Comparison of ENCODE assay signal across 18 cellular contexts in the genomic region with DNA sequence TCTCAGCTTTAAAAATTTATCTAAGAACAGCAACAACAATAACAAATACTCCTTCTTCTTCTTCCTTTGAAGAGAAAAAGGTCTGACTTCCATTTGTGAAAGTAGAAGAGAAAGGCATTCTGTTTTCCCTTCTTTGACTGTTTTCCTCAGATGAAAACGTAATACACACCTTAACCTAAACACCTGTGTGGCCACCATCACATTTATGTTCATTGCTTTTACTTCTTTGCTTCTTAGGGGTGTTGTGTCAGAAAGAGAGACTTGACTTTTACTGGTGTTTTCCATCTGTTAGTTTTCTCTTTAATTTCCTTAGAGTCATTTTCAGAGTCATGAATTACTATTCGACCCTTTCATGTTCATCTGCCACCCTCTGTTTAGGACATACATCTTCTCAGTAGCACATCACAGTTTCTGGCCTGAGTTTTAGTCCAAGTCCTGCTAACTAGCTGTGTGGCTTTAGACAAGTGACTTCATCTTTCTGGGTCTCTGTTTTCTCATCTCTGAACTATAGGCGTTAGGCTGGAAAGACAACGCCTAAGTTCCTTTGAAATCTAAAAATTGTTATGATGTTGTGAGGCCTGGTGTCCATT.
A peak's percentile ranks its signal among the peaks of the same experiment; 100 is the strongest.
DNase-seq lines count a peak whose midpoint lies in the region; ATAC-seq, FAIRE-seq and TF ChIP-seq lines count a peak whose summit lies in the region.
"Had no signal": no experiment of that assay in that cellular context is flagged by ENCODE, and none has a peak within 500 bp of the region (broad histone marks: within the 10 kb centered on the region; RNA-seq: fewer than 3 reads in every experiment).

No MANE protein-coding gene starts in this region.

- H3K9me3 Mint-ChIP-seq in activated CD8-positive, alpha-beta T cell treated with anti-CD3 and anti-CD28 coated beads for 36 hours = peaks cover 2% of the 10 kb centered on the region
- H3K9me3 Mint-ChIP-seq in activated CD8-positive, alpha-beta T cell treated with anti-CD3 and anti-CD28 coated beads, Interleukin-2, amount 10 ng/mL, durations not matched to agents 7 days and 5 days (ENCODE audit: insufficient read depth) = no peaks in the 10 kb centered on the region
- H3K9me3 Mint-ChIP-seq in CD4-positive, alpha-beta T cell = peaks cover 3% of the 10 kb centered on the region
- H3K9me3 Mint-ChIP-seq: GM23338 had no signal

- H3K9me3 ChIP-seq in CD4-positive, alpha-beta T cell (ENCODE audit: control insufficient read depth, low read length) = no peaks in the 10 kb centered on the region
- H3K9me3 ChIP-seq in Loucy (ENCODE audit: insufficient read depth, low read depth, low read length) (no peaks in the 10 kb centered on the region), GM12878 (replicated peaks; ENCODE audit: control insufficient read depth, insufficient read depth, low read length) (no peaks in the 10 kb centered on the region)
- H3K9me3 ChIP-seq: A549, MG63 had no signal

- H3K9ac ChIP-seq in Loucy (ENCODE audit: low read depth, low read length, poor library complexity, severe bottlenecking) (no peak overlapping the region), GM12878 (ENCODE audit: control insufficient read depth, insufficient read depth, low read length) (no peak overlapping the region)
- H3K9ac ChIP-seq: BLaER1 treated with 17β-estradiol and CSF1 and Interleukin-3, amounts not matched to agents 10 nM and 100 nM had no signal

- no peaks in the 10 kb centered on the region for H3K36me3 Mint-ChIP-seq in activated CD8-positive, alpha-beta T cell treated with anti-CD3 and anti-CD28 coated beads for 36 hours (ENCODE audit: low read depth)
- H3K36me3 Mint-ChIP-seq in activated CD8-positive, alpha-beta T cell treated with anti-CD3 and anti-CD28 coated beads, Interleukin-2, amount 10 ng/mL, durations not matched to agents 7 days and 5 days (ENCODE audit: low read depth) = peaks cover 3% of the 10 kb centered on the region
- no peaks in the 10 kb centered on the region for H3K36me3 Mint-ChIP-seq in CD4-positive, alpha-beta T cell (ENCODE audit: low read depth)

- H3K27me3 Mint-ChIP-seq in activated CD8-positive, alpha-beta T cell treated with anti-CD3 and anti-CD28 coated beads for 36 hours = no peaks in the 10 kb centered on the region
- peaks cover 4% of the 10 kb centered on the region for H3K27me3 Mint-ChIP-seq in activated CD8-positive, alpha-beta T cell treated with anti-CD3 and anti-CD28 coated beads, Interleukin-2, amount 10 ng/mL, durations not matched to agents 7 days and 5 days (ENCODE audit: low read depth)
- no peaks in the 10 kb centered on the region for H3K27me3 Mint-ChIP-seq in CD4-positive, alpha-beta T cell

- in situ Hi-C loops in GM12878 (cut with MboI) = no loop called here

- CTCF ChIA-PET in activated CD8-positive, alpha-beta T cell treated with anti-CD3 and anti-CD28 coated beads for 36 hours (lab: Charles Lee) = no interaction called here
- CTCF ChIA-PET in activated CD8-positive, alpha-beta T cell treated with anti-CD3 and anti-CD28 coated beads, Interleukin-2, amount 10 ng/mL, durations not matched to agents 7 days and 5 days (lab: Charles Lee) = no interaction called here
- CTCF ChIA-PET in CD4-positive, alpha-beta T cell (lab: Charles Lee) = no interaction called here
- CTCF ChIA-PET in GM12878 (lab: Yijun Ruan, JAX) = no interaction called here

- BruUV-seq in GM12878 (replicated peaks; lab: Mats Ljungman, UMichigan) = no TSS peak

- H3K4me3 ChIP-seq in Loucy (ENCODE audit: low read length, poor library complexity, severe bottlenecking) = no peak overlapping the region
- H3K4me3 ChIP-seq in GM12878 = no peak overlapping the region
- H3K4me3 ChIP-seq: A549; BLaER1 treated with 17β-estradiol and CSF1 and Interleukin-3, amounts not matched to agents 10 nM and 100 nM; GM23338; MG63 had no signal

- H2AFZ ChIP-seq in Loucy (ENCODE audit: low read length) (0 out of 2 replicates have a peak overlapping the region, but pooled peaks have one; percentile 5), GM12878 (ENCODE audit: control insufficient read depth, low read depth, low read length) (no peak overlapping the region)
- H2AFZ ChIP-seq: GM23338 had no signal

- SMC1A ChIA-PET in GM12878 (lab: Charles Lee; ENCODE audit: uncharacterized antibody, unreplicated experiment) = no interaction called here

- no peak for TF ChIP-seq POLR2A in GM12878 (IDR thresholded peaks at IDR 0.05; ENCODE audit: low read depth, low read length)

- peak overlapping the region; percentile 65 for H3K27ac Mint-ChIP-seq in activated CD8-positive, alpha-beta T cell treated with anti-CD3 and anti-CD28 coated beads for 36 hours
- H3K27ac Mint-ChIP-seq in activated CD8-positive, alpha-beta T cell treated with anti-CD3 and anti-CD28 coated beads, Interleukin-2, amount 10 ng/mL, durations not matched to agents 7 days and 5 days = no peak overlapping the region
- H3K27ac Mint-ChIP-seq in CD4-positive, alpha-beta T cell = peak overlapping the region; percentile 27
- H3K27ac Mint-ChIP-seq: GM23338 had no signal

- WGBS in GM12878 (ENCODE audit: insufficient coverage, insufficient replicate concordance, low lambda C conversion rate, missing lambda C conversion rate) = 0% methylated on average over 4 of the region's 4 CpGs

- ATAC-seq in activated CD8-positive, alpha-beta T cell treated with anti-CD3 and anti-CD28 coated beads for 36 hours = peak; percentile 88
- no peak for ATAC-seq in activated CD8-positive, alpha-beta T cell treated with anti-CD3 and anti-CD28 coated beads, Interleukin-2, amount 10 ng/mL, durations not matched to agents 7 days and 5 days
- ATAC-seq in CD4-positive, alpha-beta T cell (ENCODE audit: poor library complexity) = no peak
- ATAC-seq in GM12878 (no peak), HG02938 (IDR thresholded peaks at IDR 0.05; ENCODE audit: unreplicated experiment) (no peak)
- ATAC-seq: A549, GM23338, PC-3 had no signal

- no peak for TF ChIP-seq EP300 in GM12878 (IDR thresholded peaks at IDR 0.05; ENCODE audit: borderline replicate concordance in 1 of 2, control insufficient read depth in 1 of 2, low read depth in 2 of 2, low read length in 2 of 2)

- peaks cover 2% of the 10 kb centered on the region; the same call in 1 of the 2 replicates for H3F3A ChIP-seq in Loucy (ENCODE audit: low read depth)

- H3K9me2 ChIP-seq in Loucy (replicated peaks; ENCODE audit: low read depth, low read length) = no peaks in the 10 kb centered on the region

- FAIRE-seq in GM12878 (lab: Jason Lieb, UNC) = no peak
- FAIRE-seq: A549 had no signal

- H3K79me2 ChIP-seq in Loucy (ENCODE audit: insufficient read depth, low read length) (no peaks in the 10 kb centered on the region), GM12878 (ENCODE audit: control insufficient read depth, insufficient read depth, low read length) (no peaks in the 10 kb centered on the region)

- H3K27ac ChIP-seq in CD4-positive, alpha-beta T cell (ENCODE audit: low read depth, low read length) = no peak overlapping the region
- H3K27ac ChIP-seq in GM12878 (ENCODE audit: control insufficient read depth, insufficient read depth) = no peak overlapping the region
- H3K27ac ChIP-seq: A549; BLaER1 treated with 17β-estradiol and CSF1 and Interleukin-3, amounts not matched to agents 10 nM and 100 nM; RWPE1 had no signal

- TF ChIP-seq RAD21 in GM12878 (IDR thresholded peaks at IDR 0.05; ENCODE audit: insufficient read depth, low read depth, low read length) = no peak

- H3K36me3 ChIP-seq in Loucy (ENCODE audit: insufficient read depth, low read length) = no peaks in the 10 kb centered on the region
- no peaks in the 10 kb centered on the region for H3K36me3 ChIP-seq in GM12878 (ENCODE audit: control insufficient read depth in 2 of 2, insufficient read depth in 2 of 2, low read length in 1 of 2)
- H3K36me3 ChIP-seq: BLaER1 treated with 17β-estradiol and CSF1 and Interleukin-3, amounts not matched to agents 10 nM and 100 nM; MG63 had no signal

- peaks cover 7% of the 10 kb centered on the region for H3K4me1 Mint-ChIP-seq in activated CD8-positive, alpha-beta T cell treated with anti-CD3 and anti-CD28 coated beads for 36 hours (ENCODE audit: low read depth)
- H3K4me1 Mint-ChIP-seq in activated CD8-positive, alpha-beta T cell treated with anti-CD3 and anti-CD28 coated beads, Interleukin-2, amount 10 ng/mL, durations not matched to agents 7 days and 5 days (ENCODE audit: low read depth) = peaks cover 13% of the 10 kb centered on the region
- peaks cover 5% of the 10 kb centered on the region for H3K4me1 Mint-ChIP-seq in CD4-positive, alpha-beta T cell (ENCODE audit: low read depth)

- intact Hi-C loops in activated CD8-positive, alpha-beta T cell treated with anti-CD3 and anti-CD28 coated beads for 36 hours (cut with micrococcal nuclease) = no loop called here
- intact Hi-C loops in CD4-positive, alpha-beta T cell (cut with DNase I, micrococcal nuclease) = loop anchor here (5.0 to 10.0 kb wide), 3 partner anchors 64 to 757 kb away; no protein-coding TSS in a partner anchor
- intact Hi-C loops in GM12878 (cut with micrococcal nuclease; ENCODE audit: unreplicated experiment) = loop anchor here (10.0 kb wide), 1 partner anchor 63 kb away; no protein-coding TSS in a partner anchor

- no peak for TF ChIP-seq CTCF in activated CD8-positive, alpha-beta T cell treated with anti-CD3 and anti-CD28 coated beads for 36 hours (IDR thresholded peaks at IDR 0.05)
- TF ChIP-seq CTCF in CD4-positive, alpha-beta T cell (IDR thresholded peaks at IDR 0.05) = no peak
- no peak for TF ChIP-seq CTCF in Loucy (conservative IDR thresholded peaks at IDR 0.05; ENCODE audit: low read length)
- no peak for TF ChIP-seq CTCF in GM12878 (IDR thresholded peaks at IDR 0.05 in 2 of 3, conservative IDR thresholded peaks at IDR 0.05 in 1 of 3; ENCODE audit: control insufficient read depth in 2 of 3, extremely low read depth in 1 of 3, insufficient read depth in 1 of 3, low read depth in 3 of 3, low read length in 3 of 3)

- H3K4me1 ChIP-seq in Loucy (ENCODE audit: insufficient read depth, low read length, poor library complexity, severe bottlenecking) = peaks cover 29% of the 10 kb centered on the region
- H3K4me1 ChIP-seq in GM12878 (ENCODE audit: control insufficient read depth, insufficient read depth, low read length) = no peaks in the 10 kb centered on the region
- H3K4me1 ChIP-seq: A549 had no signal

- RAD21 ChIA-PET in GM12878 (lab: Charles Lee; ENCODE audit: unreplicated experiment) = no interaction called here

- no peak for DNase-seq in activated CD8-positive, alpha-beta T cell treated with anti-CD3 and anti-CD28 coated beads for 36 hours
- no peak for DNase-seq in activated CD8-positive, alpha-beta T cell treated with anti-CD3 and anti-CD28 coated beads, Interleukin-2, amount 10 ng/mL, durations not matched to agents 7 days and 5 days
- DNase-seq in CD4-positive, alpha-beta T cell = no peak
- DNase-seq in GM12878 (ENCODE audit: low read depth, low spot score) = no peak
- no peak for DNase-seq in activated effector memory CD4-positive, alpha-beta T cell treated with Interleukin-2 at 50 U/mL for 16 hours
- DNase-seq: MG63, NCI-H1092, NCI-H146, NCI-H2081, NCI-H510A, NCI-H774, PC-3 had no signal

- H3K4me2 ChIP-seq in Loucy (ENCODE audit: low read depth, low read length, poor library complexity, severe bottlenecking) (no peak overlapping the region), GM12878 (ENCODE audit: control insufficient read depth, insufficient read depth) (no peak overlapping the region)
- H3K4me2 ChIP-seq: A549; BLaER1 treated with 17β-estradiol and CSF1 and Interleukin-3, amounts not matched to agents 10 nM and 100 nM; GM23338 had no signal

- H3K27me3 ChIP-seq in CD4-positive, alpha-beta T cell (ENCODE audit: control insufficient read depth, insufficient read depth, low read length) = no peaks in the 10 kb centered on the region
- H3K27me3 ChIP-seq in Loucy (ENCODE audit: insufficient read depth, low read length, poor library complexity, severe bottlenecking) (no peaks in the 10 kb centered on the region), GM12878 (replicated peaks in 1 of 2; ENCODE audit: control insufficient read depth in 2 of 2, insufficient read depth in 2 of 2, low read length in 1 of 2) (no peaks in the 10 kb centered on the region)
- H3K27me3 ChIP-seq: BLaER1 treated with 17β-estradiol and CSF1 and Interleukin-3, amounts not matched to agents 10 nM and 100 nM; MG63 had no signal

- H4K20me1 ChIP-seq in Loucy (ENCODE audit: insufficient read depth, low read length, poor library complexity, severe bottlenecking) (no peaks in the 10 kb centered on the region), GM12878 (ENCODE audit: control insufficient read depth, insufficient read depth) (no peaks in the 10 kb centered on the region)
- H4K20me1 ChIP-seq: BLaER1 treated with 17β-estradiol and CSF1 and Interleukin-3, amounts not matched to agents 10 nM and 100 nM had no signal

- POLR2A ChIA-PET in activated CD8-positive, alpha-beta T cell treated with anti-CD3 and anti-CD28 coated beads for 36 hours (lab: Charles Lee) = no interaction called here
- POLR2A ChIA-PET in activated CD8-positive, alpha-beta T cell treated with anti-CD3 and anti-CD28 coated beads, Interleukin-2, amount 10 ng/mL, durations not matched to agents 7 days and 5 days (lab: Charles Lee) = no interaction called here
- POLR2A ChIA-PET in CD4-positive, alpha-beta T cell (lab: Charles Lee) = no interaction called here
- POLR2A ChIA-PET in GM12878 (lab: Charles Lee) = no interaction called here

- no peak overlapping the region for H3K4me3 Mint-ChIP-seq in activated CD8-positive, alpha-beta T cell treated with anti-CD3 and anti-CD28 coated beads for 36 hours
- H3K4me3 Mint-ChIP-seq in activated CD8-positive, alpha-beta T cell treated with anti-CD3 and anti-CD28 coated beads, Interleukin-2, amount 10 ng/mL, durations not matched to agents 7 days and 5 days = no peak overlapping the region
- H3K4me3 Mint-ChIP-seq in CD4-positive, alpha-beta T cell = no peak overlapping the region
- H3K4me3 Mint-ChIP-seq: GM23338 had no signal
